Comparison of ENCODE assay signal across 8 cellular contexts in genomic region chr22:49767355-49768062, GRCh38.
A peak's percentile ranks its signal among the peaks of the same experiment; 100 is the strongest.
DNase-seq lines count a peak whose midpoint lies in the region; ATAC-seq, FAIRE-seq and TF ChIP-seq lines count a peak whose summit lies in the region.

No MANE protein-coding gene starts in this region.

- TF ChIP-seq CTCF in HFFc6 (IDR thresholded peaks at IDR 0.05) (peak; percentile 83), RWPE2 (IDR thresholded peaks at IDR 0.05; ENCODE audit: poor library complexity, severe bottlenecking) (peak; percentile 55), HepG2 (CRISPR knock-in tag; IDR thresholded peaks at IDR 0.05) (peak; percentile 87)

- H3K36me3 ChIP-seq in RWPE2 (ENCODE audit: low read depth) (no peaks in the 10 kb centered on the region), HepG2 (replicated peaks in 1 of 2; ENCODE audit: control insufficient read depth in 1 of 2, insufficient read depth in 2 of 2, low read length in 2 of 2) (peaks cover 0 to 3% of the 10 kb centered on the region in 2 experiments; a peak in 3 of 5 replicates), aorta (ENCODE audit: control insufficient read depth in 1 of 2, insufficient read depth in 2 of 2, low read length in 1 of 2) (no peaks in the 10 kb centered on the region)

- peaks cover 7% of the 10 kb centered on the region; the same call in 1 of the 2 replicates for H3K4me1 Mint-ChIP-seq in HFFc6 (ENCODE audit: low read depth)

- H3K36me3 Mint-ChIP-seq in HFFc6 (ENCODE audit: low read depth): 0 out of 2 replicates have a peak, but pooled peaks cover 6% of the 10 kb centered on the region

- H3K27me3 ChIP-seq in RWPE2 (ENCODE audit: insufficient read depth, poor library complexity, severe bottlenecking): no peaks in the 10 kb centered on the region
- peaks cover 0 to 1% of the 10 kb centered on the region in 2 experiments; a peak in 2 of 5 replicates for H3K27me3 ChIP-seq in HepG2 (ENCODE audit: control insufficient read depth in 1 of 2, insufficient read depth in 2 of 2, low read length in 2 of 2)
- no peaks in the 10 kb centered on the region for H3K27me3 ChIP-seq in aorta (ENCODE audit: control insufficient read depth in 1 of 2, insufficient read depth in 2 of 2, low read length in 1 of 2)

- no peak overlapping the region for H3K4me2 ChIP-seq in HepG2 (ENCODE audit: low read depth, low read length)

- ATAC-seq in RWPE2 (ENCODE audit: low read depth) (peak; percentile 7; the same call in 1 of the 3 replicates), HepG2 (peak; percentile 18), aorta (ENCODE audit: low FRiP score) (no peak), HG02642 (IDR thresholded peaks at IDR 0.05; ENCODE audit: poor library complexity, unreplicated experiment) (no peak), GM21576 (IDR thresholded peaks at IDR 0.05; ENCODE audit: unreplicated experiment) (no peak)

- H3K9me3 ChIP-seq in RWPE2 (ENCODE audit: severe bottlenecking) (peaks cover 3% of the 10 kb centered on the region), HepG2 (ENCODE audit: low read length) (peaks cover 7% of the 10 kb centered on the region), aorta (ENCODE audit: control insufficient read depth, low read length) (no peaks in the 10 kb centered on the region)

- intact Hi-C loops in HepG2 (cut with micrococcal nuclease; ENCODE audit: unreplicated experiment) (loop anchor here (2.0 to 10.0 kb wide), 3 partner anchors 151 to 380 kb away; partner anchors contain the start of genes ALG12 and CRELD2), aorta (cut with DNase I) (loop anchor here in 1 of 2 donors (10.0 kb wide), 1 partner anchor 267 kb away; no protein-coding TSS in a partner anchor)

- peaks cover 10% of the 10 kb centered on the region for H3K9me3 Mint-ChIP-seq in HFFc6

- H3K27me3 Mint-ChIP-seq in HFFc6 (ENCODE audit: insufficient read depth): peaks cover 11% of the 10 kb centered on the region

- H3K4me3 ChIP-seq in RWPE2 (ENCODE audit: severe bottlenecking) (no peak overlapping the region), HepG2 (replicated peaks in 1 of 3; ENCODE audit: insufficient read depth in 1 of 3, low read depth in 2 of 3, low read length in 3 of 3) (no peak overlapping the region), aorta (ENCODE audit: low read length in 2 of 2) (no peak overlapping the region)

- H3K4me1 ChIP-seq in RWPE2 (ENCODE audit: insufficient read depth, poor library complexity, severe bottlenecking) (no peaks in the 10 kb centered on the region), HepG2 (ENCODE audit: insufficient read depth, low read length) (no peaks in the 10 kb centered on the region), aorta (ENCODE audit: control insufficient read depth in 1 of 2, insufficient read depth in 2 of 2, low read length in 2 of 2) (no peaks in the 10 kb centered on the region)

- CTCF ChIA-PET in HepG2 (lab: Yijun Ruan, JAX; ENCODE audit: low intra/inter-chr PET ratio, low total read pairs): no interaction called here

- no peak overlapping the region; the same call in 1 of the 2 replicates for H3K27ac Mint-ChIP-seq in HFFc6

- H3K4me3 Mint-ChIP-seq in HFFc6: no peak overlapping the region

- peak; percentile 74 for DNase-seq in DMS53 (lab: John Stamatoyannopoulos, UW)
- DNase-seq in HFFc6: peak; percentile 32
- DNase-seq in RWPE2 (ENCODE audit: low spot score): no peak
- peak; percentile 41 to 71 for DNase-seq in T47D (ENCODE audit: low read depth in 1 of 2, low spot score in 1 of 2)
- DNase-seq in HepG2 (ENCODE audit: low spot score): peak; percentile 58
- peak; percentile 22 to 35 for DNase-seq in aorta

- BruUV-seq in HepG2 (replicated peaks; lab: Mats Ljungman, UMichigan): no TSS peak

- peak; percentile 59 for FAIRE-seq in HepG2 (lab: Jason Lieb, UNC)

- WGBS in HepG2 (ENCODE audit: low lambda C conversion rate): 4% methylated on average over 3 of the region's 5 CpGs
- WGBS in aorta, 2 donors: 20 to 29% methylated on average over 5 of the region's 5 CpGs

- H3K27ac ChIP-seq in RWPE2 (ENCODE audit: poor library complexity, severe bottlenecking): no peak overlapping the region
- no peak overlapping the region for H3K27ac ChIP-seq in HepG2 (ENCODE audit: extremely low read length, insufficient read depth, low read length)
- H3K27ac ChIP-seq in aorta (ENCODE audit: low read depth in 1 of 2, low read length in 2 of 2): no peak overlapping the region

- POLR2A ChIA-PET in HepG2 (lab: Yijun Ruan, JAX): interaction anchor here (0.6 kb wide), 1 partner anchor 58 kb away, joined by 3 read pairs; no protein-coding TSS in a partner anchor

- H3K79me2 ChIP-seq in HepG2 (ENCODE audit: insufficient read depth, low read length): no peaks in the 10 kb centered on the region

- no peak for TF ChIP-seq POLR2A in HepG2 (IDR thresholded peaks at IDR 0.05; ENCODE audit: insufficient read depth in 1 of 2, low read depth in 2 of 2, low read length in 2 of 2)

- no peak overlapping the region for H2AFZ ChIP-seq in HepG2 (ENCODE audit: low read length)

- TF ChIP-seq EP300 in HepG2 (IDR thresholded peaks at IDR 0.05; ENCODE audit: low read depth in 2 of 2, low read length in 2 of 2) (no peak), HepG2 (CRISPR knock-in tag; IDR thresholded peaks at IDR 0.05; ENCODE audit: borderline replicate concordance) (no peak)

- TF ChIP-seq RAD21 in HepG2 (CRISPR knock-in tag; IDR thresholded peaks at IDR 0.05): peak; percentile 75

- in situ Hi-C loops in T47D (cut with HindIII; ENCODE audit: low pct_unique_long_range_greater_than_20kb, low sequenced_read_pairs): no loop called here
- in situ Hi-C loops in HepG2 (cut with HindIII; ENCODE audit: extremely low pct_ligation_motif_present, low pct_unique_long_range_greater_than_20kb): loop anchor here (5.0 kb wide), 2 partner anchors 155 to 265 kb away; no protein-coding TSS in a partner anchor

- no peaks in the 10 kb centered on the region for H4K20me1 ChIP-seq in HepG2 (ENCODE audit: insufficient read depth, low read length)

- H3K9ac ChIP-seq in HepG2 (ENCODE audit: insufficient read depth, low read depth, low read length): no peak overlapping the region

TF ChIP-seq in HepG2, 621 proteins besides CTCF, POLR2A, EP300 and RAD21 (continues in another document):
- no peak for TF ChIP-seq MNT (IDR thresholded peaks at IDR 0.05)
- TF ChIP-seq MTF1 (CRISPR knock-in tag; IDR thresholded peaks at IDR 0.05): no peak
- TF ChIP-seq ZNF225 (CRISPR knock-in tag; IDR thresholded peaks at IDR 0.05): peak; percentile 100
- no peak for TF ChIP-seq GRHL1 (CRISPR knock-in tag; conservative IDR thresholded peaks at IDR 0.05)
- 0 out of 2 replicates have a peak, but pooled peaks have one; percentile 7 for TF ChIP-seq FOXA3 (CRISPR knock-in tag; IDR thresholded peaks at IDR 0.05)
- peak; percentile 49; the same call in 1 of the 2 replicates for TF ChIP-seq ZNF280D (CRISPR knock-in tag; IDR thresholded peaks at IDR 0.05)
- TF ChIP-seq RFXAP (CRISPR knock-in tag; IDR thresholded peaks at IDR 0.05; ENCODE audit: borderline replicate concordance): no peak

Comparison
In these comparisons a context has a peak if more than half of its experiments do, and no peak if none do; other contexts are left out.
1. ATAC-seq: peak in RWPE2 (single experiment) and HepG2 (single experiment); none in aorta (single experiment), HG02642 (single experiment) and GM21576 (single experiment).
2. Peak in every context shown above with its lines, with median percentiles within 50 percentile points of each other: CTCF ChIP-seq.